Comparison of ENCODE assay signal across 20 cellular contexts in genomic region chr20:64279826-64280459, GRCh38. TPM values are rescaled to one million over a fixed set of nuclear protein-coding genes. Genes with fewer than 3 reads are reported as not detected.
A peak's percentile ranks its signal among the peaks of the same experiment; 100 is the strongest.
DNase-seq lines count a peak whose midpoint lies in the region; ATAC-seq, FAIRE-seq and TF ChIP-seq lines count a peak whose summit lies in the region.
"Had no signal": no experiment of that assay in that cellular context is flagged by ENCODE, and none has a peak within 500 bp of the region (broad histone marks: within the 10 kb centered on the region; RNA-seq: fewer than 3 reads in every experiment).

No MANE protein-coding gene starts in this region.

- in situ Hi-C loops in HepG2 (cut with HindIII; ENCODE audit: extremely low pct_ligation_motif_present, low pct_unique_long_range_greater_than_20kb): no loop called here

- ATAC-seq in HepG2 (peak; percentile 42), right lobe of liver (no peak), T-helper 17 cell (no peak), HG02970 (IDR thresholded peaks at IDR 0.05; ENCODE audit: low FRiP score, unreplicated experiment) (no peak)

- H3K4me2 ChIP-seq in HepG2 (ENCODE audit: low read depth, low read length): no peak overlapping the region
- H3K4me2 ChIP-seq: BLaER1 had no signal

- TF ChIP-seq CTCF in HepG2 (CRISPR knock-in tag; IDR thresholded peaks at IDR 0.05): no peak
- TF ChIP-seq CTCF in right lobe of liver (IDR thresholded peaks at IDR 0.05): no peak
- TF ChIP-seq CTCF in kidney (IDR thresholded peaks at IDR 0.05; ENCODE audit: borderline replicate concordance, extremely low read depth, insufficient read depth): no peak

- H4K20me1 ChIP-seq in HepG2 (ENCODE audit: insufficient read depth, low read length): no peaks in the 10 kb centered on the region

- H3K9me3 ChIP-seq in HepG2 (ENCODE audit: low read length): peaks cover 5% of the 10 kb centered on the region
- no peaks in the 10 kb centered on the region for H3K9me3 ChIP-seq in right lobe of liver
- no peaks in the 10 kb centered on the region for H3K9me3 ChIP-seq in kidney (ENCODE audit: control insufficient read depth in 1 of 2, low read length in 2 of 2)
- no peaks in the 10 kb centered on the region for H3K9me3 ChIP-seq in T-helper 17 cell (ENCODE audit: control insufficient read depth, low read length, poor library complexity, severe bottlenecking)
- H3K9me3 ChIP-seq: HAP-1 had no signal

- no peaks in the 10 kb centered on the region for H3K36me3 Mint-ChIP-seq in T-helper 17 cell (ENCODE audit: low read depth)

- BruUV-seq in HepG2 (replicated peaks; lab: Mats Ljungman, UMichigan): no TSS peak

- no peak for TF ChIP-seq RAD21 in HepG2 (CRISPR knock-in tag; IDR thresholded peaks at IDR 0.05)

- H3K79me2 ChIP-seq in HepG2 (ENCODE audit: insufficient read depth, low read length): no peaks in the 10 kb centered on the region

- TF ChIP-seq EP300 in HepG2 (IDR thresholded peaks at IDR 0.05; ENCODE audit: low read depth in 2 of 2, low read length in 2 of 2) (no peak), HepG2 (CRISPR knock-in tag; IDR thresholded peaks at IDR 0.05; ENCODE audit: borderline replicate concordance) (no peak)

- H3K27ac ChIP-seq in HepG2 (ENCODE audit: extremely low read length, insufficient read depth, low read length) (no peak overlapping the region), right lobe of liver (no peak overlapping the region), kidney (ENCODE audit: low read depth in 2 of 2, low read length in 2 of 2) (no peak overlapping the region)
- H3K27ac ChIP-seq: BLaER1, GM23248, RWPE1 had no signal

- H3K27ac Mint-ChIP-seq in T-helper 17 cell: no peak overlapping the region

- intact Hi-C loops in HepG2 (cut with micrococcal nuclease; ENCODE audit: unreplicated experiment) (no loop called here), right lobe of liver (cut with DNase I) (no loop called here), kidney (cut with DNase I) (no loop called here)

- WGBS in HepG2 (ENCODE audit: low lambda C conversion rate): 57% methylated on average over 6 of the region's 7 CpGs
- WGBS in right lobe of liver (ENCODE audit: insufficient coverage, low coverage, low lambda C conversion rate, missing lambda C conversion rate): 67% methylated on average over 3 of the region's 7 CpGs

- peaks cover 10% of the 10 kb centered on the region for H3K4me1 Mint-ChIP-seq in T-helper 17 cell

- no peak overlapping the region for H3K4me3 ChIP-seq in HepG2 (replicated peaks in 1 of 3; ENCODE audit: insufficient read depth in 1 of 3, low read depth in 2 of 3, low read length in 3 of 3)
- no peak overlapping the region for H3K4me3 ChIP-seq in right lobe of liver
- H3K4me3 ChIP-seq in kidney (ENCODE audit: low read length in 2 of 2): no peak overlapping the region
- H3K4me3 ChIP-seq: BLaER1, GM23248, HAP-1 had no signal

- 0 out of 5 replicates have a peak, but pooled peaks cover 0 to 2% of the 10 kb centered on the region in 2 experiments for H3K36me3 ChIP-seq in HepG2 (replicated peaks in 1 of 2; ENCODE audit: control insufficient read depth in 1 of 2, insufficient read depth in 2 of 2, low read length in 2 of 2)
- no peaks in the 10 kb centered on the region for H3K36me3 ChIP-seq in right lobe of liver
- H3K36me3 ChIP-seq in kidney (ENCODE audit: control insufficient read depth in 1 of 2, insufficient read depth in 2 of 2, low read length in 2 of 2): no peaks in the 10 kb centered on the region
- H3K36me3 ChIP-seq: HAP-1 had no signal

- CTCF ChIA-PET in HepG2 (lab: Yijun Ruan, JAX; ENCODE audit: low intra/inter-chr PET ratio, low total read pairs): no interaction called here

- no peak overlapping the region for H2AFZ ChIP-seq in HepG2 (ENCODE audit: low read length)
- H2AFZ ChIP-seq: GM23248 had no signal

- DNase-seq in HepG2 (ENCODE audit: low spot score): no peak
- DNase-seq in right lobe of liver: no peak
- peak; percentile 98 for DNase-seq in SW480 (ENCODE audit: low spot score)
- DNase-seq in kidney: peak; percentile 77
- no peak for DNase-seq in NCI-H82 treated with DMSO at 0.1 percent for 48 hours (lab: John Stamatoyannopoulos, UW; ENCODE audit: unreplicated experiment)
- DNase-seq in T-helper 17 cell: no peak
- DNase-seq: CD8-positive, alpha-beta memory T cell; GM23248; KBM-7; MV-4-11; NCI-H1694 treated with DMSO at 0.1 percent for 48 hours; NCI-H510A; NCI-H748 treated with DMSO at 0.1 percent for 48 hours had no signal

- POLR2A ChIA-PET in HepG2 (lab: Yijun Ruan, JAX): interaction anchor here (1.4 kb wide), 1 partner anchor 24 kb away, joined by 3 read pairs; no protein-coding TSS in a partner anchor

- H3K9ac ChIP-seq in HepG2 (ENCODE audit: insufficient read depth, low read depth, low read length): no peak overlapping the region
- H3K9ac ChIP-seq in kidney (ENCODE audit: low read length in 2 of 2): no peak overlapping the region
- H3K9ac ChIP-seq: BLaER1, GM23248 had no signal

- no peaks in the 10 kb centered on the region for H3K4me1 ChIP-seq in HepG2 (ENCODE audit: insufficient read depth, low read length)
- H3K4me1 ChIP-seq in right lobe of liver: no peaks in the 10 kb centered on the region
- H3K4me1 ChIP-seq in kidney (ENCODE audit: control insufficient read depth in 1 of 2, insufficient read depth in 1 of 2, low read depth in 1 of 2, low read length in 2 of 2): no peaks in the 10 kb centered on the region
- H3K4me1 ChIP-seq: HAP-1 had no signal

- no peak for TF ChIP-seq POLR2A in HepG2 (IDR thresholded peaks at IDR 0.05; ENCODE audit: insufficient read depth in 1 of 2, low read depth in 2 of 2, low read length in 2 of 2)
- TF ChIP-seq POLR2A in right lobe of liver (IDR thresholded peaks at IDR 0.05): no peak

- FAIRE-seq in HepG2 (lab: Jason Lieb, UNC): no peak
- FAIRE-seq in kidney (lab: Jason Lieb, UNC): no peak
- FAIRE-seq: D721Med, GM12892, GM18507 had no signal

- H3K27me3 Mint-ChIP-seq in T-helper 17 cell: no peaks in the 10 kb centered on the region
- H3K27me3 Mint-ChIP-seq: CD8-positive, alpha-beta memory T cell had no signal

- no peaks in the 10 kb centered on the region for H3K27me3 ChIP-seq in HepG2 (ENCODE audit: control insufficient read depth in 1 of 2, insufficient read depth in 2 of 2, low read length in 2 of 2)
- H3K27me3 ChIP-seq in right lobe of liver: no peaks in the 10 kb centered on the region
- H3K27me3 ChIP-seq: BLaER1 had no signal

- H3K4me3 Mint-ChIP-seq in T-helper 17 cell: no peak overlapping the region
- H3K4me3 Mint-ChIP-seq: CD8-positive, alpha-beta memory T cell had no signal

TF ChIP-seq in HepG2, 621 proteins besides CTCF, POLR2A, EP300 and RAD21:
- TF ChIP-seq ZXDC (CRISPR knock-in tag; IDR thresholded peaks at IDR 0.05) (0 out of 2 replicates have a peak, but pooled peaks have one; percentile 27), POLR2AphosphoS5 (IDR thresholded peaks at IDR 0.05; ENCODE audit: low read depth, low read length) (no peak)

RNA-seq across cellular contexts. Expression of gene PCMTD2, which starts 24.4 kb away (rescaled TPM):
- 47.0 and 50.5 TPM in 2 replicates for total RNA-seq in HepG2 (2016; rRNA removed; fragmentation: Illumina TruSeq; extraction: Trizol)
- 5.3 and 6.4 TPM in 2 replicates for total RNA-seq in HepG2 (2016; cell fraction: cytosol; rRNA removed; fragmentation: Illumina TruSeq; extraction: Trizol; ENCODE audit: low read depth)
- total RNA-seq in HepG2 (2016; cell fraction: insoluble cytoplasmic fraction; rRNA removed; fragmentation: Illumina TruSeq; extraction: Trizol): 44.0 and 57.6 TPM in 2 replicates
- total RNA-seq in HepG2 (2016; cell fraction: membrane; rRNA removed; fragmentation: Illumina TruSeq; extraction: Trizol): 23.6 and 27.0 TPM in 2 replicates
- 52.1 and 60.5 TPM in 2 replicates for total RNA-seq in HepG2 (2016; cell fraction: nucleus; rRNA removed; fragmentation: Illumina TruSeq; extraction: Trizol)
- 66.3 and 76.9 TPM in 2 replicates for polyA plus RNA-seq in HepG2 (2011; rRNA removed)
- 40.5 and 52.8 TPM in 2 replicates for polyA plus RNA-seq in HepG2 (2011; cell fraction: cytosol; rRNA removed)
- 117 and 148 TPM in 2 replicates for polyA plus RNA-seq in HepG2 (2011; cell fraction: nucleus; rRNA removed)
- polyA plus RNA-seq in HepG2 (2012): 58.6 and 62.1 TPM in 2 replicates
- 1.5 and 2.4 TPM in 2 replicates for polyA plus RNA-seq in HepG2 (2016; cell fraction: cytosol; fragmentation: Illumina TruSeq; extraction: Trizol; ENCODE audit: low read depth)
- polyA plus RNA-seq in HepG2 (2016; cell fraction: insoluble cytoplasmic fraction; fragmentation: Illumina TruSeq; extraction: Trizol; ENCODE audit: low read depth): 41.2 and 44.9 TPM in 2 replicates
- 10.2 and 12.5 TPM in 2 replicates for polyA plus RNA-seq in HepG2 (2016; cell fraction: membrane; fragmentation: Illumina TruSeq; extraction: Trizol; ENCODE audit: low read depth)
- 134 and 146 TPM in 2 replicates for polyA plus RNA-seq in HepG2 (2016; cell fraction: nucleus; fragmentation: Illumina TruSeq; extraction: Trizol; ENCODE audit: insufficient read depth, low read depth)
- polyA minus RNA-seq in HepG2 (2011; rRNA and poly(A)+ RNA removed; ENCODE audit: low replicate concordance): 20.0 and 41.6 TPM in 2 replicates
- polyA minus RNA-seq in HepG2 (2011; cell fraction: cytosol; rRNA and poly(A)+ RNA removed): 36.8 and 46.1 TPM in 2 replicates
- polyA minus RNA-seq in HepG2 (2011; cell fraction: nucleus; rRNA and poly(A)+ RNA removed): 78.9 and 107 TPM in 2 replicates
- 10 to 100 TPM; 24.5 to 39.7 (median 28.6) TPM for total RNA-seq in right lobe of liver
- total RNA-seq in kidney: 53.8 TPM
- polyA plus RNA-seq in kidney (ENCODE audit: insufficient read depth, low read depth, low replicate concordance): 25.0 TPM
- 10 to 100 TPM; 70.9 to 71.5 TPM for total RNA-seq in T-helper 17 cell

Comparison
In these comparisons a context has a peak if more than half of its experiments do, and no peak if none do; other contexts are left out.
1. DNase-seq: peak in SW480 (single experiment) and kidney (single experiment); none in HepG2 (single experiment), right lobe of liver (0 of 3), NCI-H82 treated with DMSO at 0.1 percent for 48 hours (single experiment) and T-helper 17 cell (0 of 3).